Comparison of ENCODE assay signal across 10 cellular contexts in genomic region chr11:3834349-3835099, GRCh38. TPM values are rescaled to one million over a fixed set of nuclear protein-coding genes. Genes with fewer than 3 reads are reported as not detected.
DNase-seq lines count a peak whose midpoint lies in the region; ATAC-seq and TF ChIP-seq lines count a peak whose summit lies in the region.
"Had no signal": no experiment of that assay in that cellular context is flagged by ENCODE, and none has a peak within 500 bp of the region (broad histone marks: within the 10 kb centered on the region; RNA-seq: fewer than 3 reads in every experiment).

No MANE protein-coding gene starts in this region.

- ATAC-seq in GM19463 (IDR thresholded peaks at IDR 0.05; ENCODE audit: unreplicated experiment): no peak

- H3K4me1 Mint-ChIP-seq in glutamatergic neuron (ENCODE audit: low read depth, unreplicated experiment): peaks cover 8% of the 10 kb centered on the region

- H3K9me3 Mint-ChIP-seq in glutamatergic neuron (ENCODE audit: unreplicated experiment): peaks cover 12% of the 10 kb centered on the region

- peak; percentile 67 for DNase-seq in Ammon's horn (ENCODE audit: low spot score)
- peak; percentile 74 to 83 for DNase-seq in Kasumi-1 (lab: John Stamatoyannopoulos, UW)
- peak in 4 of 61 donors; percentile 19 to 35 (median 33) for DNase-seq in caudate nucleus (lab: John Stamatoyannopoulos, UW)
- peak; percentile 44 for DNase-seq in midbrain (lab: John Stamatoyannopoulos, UW)
- no peak for DNase-seq in glutamatergic neuron
- DNase-seq in NCI-H1436 treated with DMSO at 0.1 percent for 48 hours (lab: John Stamatoyannopoulos, UW): no peak
- no peak for DNase-seq in activated CD8-positive, alpha-beta memory T cell treated with anti-CD3 and anti-CD28 coated beads for 24 hours
- DNase-seq: brain microvascular endothelial cell, SJCRH30 had no signal

- H3K4me3 Mint-ChIP-seq in glutamatergic neuron (ENCODE audit: unreplicated experiment): no peak overlapping the region

- TF ChIP-seq CTCF in glutamatergic neuron (IDR thresholded peaks at IDR 0.05; ENCODE audit: partially characterized antibody, unreplicated experiment): no peak

- H3K27me3 Mint-ChIP-seq in glutamatergic neuron (ENCODE audit: unreplicated experiment): peaks cover 9% of the 10 kb centered on the region

- H3K36me3 Mint-ChIP-seq in glutamatergic neuron (ENCODE audit: unreplicated experiment): peaks cover 6% of the 10 kb centered on the region

- H3K27ac Mint-ChIP-seq in glutamatergic neuron (ENCODE audit: unreplicated experiment): no peak overlapping the region

- peak overlapping the region; percentile 22 for H3K27ac ChIP-seq in caudate nucleus (ENCODE audit: low read depth, low read length)
- H3K27ac ChIP-seq: brain microvascular endothelial cell, SJCRH30 had no signal

RNA-seq across cellular contexts. Expression of gene RHOG, which starts 6.2 kb away (rescaled TPM):
- 6.6 TPM for total RNA-seq in glutamatergic neuron (ENCODE audit: unreplicated experiment)

RNA-seq across cellular contexts. Expression of gene STIM1, which starts 20.9 kb away (rescaled TPM):
- total RNA-seq in glutamatergic neuron (ENCODE audit: unreplicated experiment): 9.6 TPM

RNA-seq across cellular contexts. Expression of gene PGAP2, which starts 26.2 kb away (rescaled TPM):
- 20.0 TPM for total RNA-seq in glutamatergic neuron (ENCODE audit: unreplicated experiment)

RNA-seq across cellular contexts. Expression of gene NUP98, which starts 37.2 kb away (rescaled TPM):
- total RNA-seq in glutamatergic neuron (ENCODE audit: unreplicated experiment): 49.6 TPM

Comparison
In these comparisons a context has a peak if more than half of its experiments do, and no peak if none do; other contexts are left out.
1. DNase-seq: peak in Ammon's horn (single experiment), Kasumi-1 (2 of 2) and midbrain (single experiment); none in glutamatergic neuron (single experiment), NCI-H1436 treated with DMSO at 0.1 percent for 48 hours (single experiment) and activated CD8-positive, alpha-beta memory T cell treated with anti-CD3 and anti-CD28 coated beads for 24 hours (single experiment).